Comparison of ENCODE assay signal across 10 cellular contexts in genomic region chr5:430214-430925, GRCh38. TPM values are rescaled to one million over a fixed set of nuclear protein-coding genes. Genes with fewer than 3 reads are reported as not detected.
DNase-seq lines count a peak whose midpoint lies in the region; TF ChIP-seq lines count a peak whose summit lies in the region.
"Had no signal": no experiment of that assay in that cellular context is flagged by ENCODE, and none has a peak within 500 bp of the region (broad histone marks: within the 10 kb centered on the region; RNA-seq: fewer than 3 reads in every experiment).

No MANE protein-coding gene starts in this region.

- no peak for TF ChIP-seq CTCF in nephron (IDR thresholded peaks at IDR 0.05; ENCODE audit: unreplicated experiment in 3 of 3)

- peak overlapping the region in 2 of 3 experiments; percentile 23 to 54 for H3K27ac Mint-ChIP-seq in nephron
- H3K27ac Mint-ChIP-seq: effector memory CD8-positive, alpha-beta T cell had no signal

- H3K4me3 ChIP-seq in ACC112 (ENCODE audit: low read depth, low read length) (no peak overlapping the region), GM23248 (no peak overlapping the region), adipocyte (ENCODE audit: low read length) (peak overlapping the region; percentile 42)

- no peak overlapping the region for H3K4me2 ChIP-seq in GM23248 (ENCODE audit: unreplicated experiment)

- peak overlapping the region in 1 of 3 experiments; percentile 5 for H3K4me3 Mint-ChIP-seq in nephron
- H3K4me3 Mint-ChIP-seq: effector memory CD8-positive, alpha-beta T cell had no signal

- H3K4me1 ChIP-seq in ACC112 (ENCODE audit: control insufficient read depth, insufficient read depth, low read length, unreplicated experiment) (peaks cover 14% of the 10 kb centered on the region), GM23248 (ENCODE audit: insufficient read depth) (peaks cover 7% of the 10 kb centered on the region; the same call in 1 of the 2 replicates), adipocyte (ENCODE audit: control insufficient read depth, insufficient read depth, low read length) (peaks cover 12% of the 10 kb centered on the region)

- 78 to 84% methylated on average over 25 of the region's 25 CpGs for WGBS in GM23248 (ENCODE audit: low coverage in 1 of 2, low lambda C conversion rate in 2 of 2, missing lambda C conversion rate in 2 of 2), 2 experiments

- H4K20me1 ChIP-seq in GM23248 (ENCODE audit: insufficient read depth) = no peaks in the 10 kb centered on the region

- in situ Hi-C loops in GM23248 (cut with MboI) = loop anchor here (10.0 kb wide), 1 partner anchor 116 kb away; no protein-coding TSS in a partner anchor

- peaks cover 6% of the 10 kb centered on the region; the same call in 1 of the 2 replicates for H3K36me3 ChIP-seq in ACC112 (ENCODE audit: insufficient read depth, low read length)
- H3K36me3 ChIP-seq in GM23248 (ENCODE audit: low read depth) = peaks cover 6% of the 10 kb centered on the region; the same call in 1 of the 2 replicates
- peaks cover 4% of the 10 kb centered on the region for H3K36me3 ChIP-seq in adipocyte (ENCODE audit: control insufficient read depth, insufficient read depth, low read length, severe bottlenecking)

- H2AFZ ChIP-seq in ACC112 (ENCODE audit: low read length, unreplicated experiment) (no peak overlapping the region), GM23248 (no peak overlapping the region)
- H2AFZ ChIP-seq: parathyroid adenoma had no signal

- H3K9ac ChIP-seq in GM23248 (peak overlapping the region; percentile 21; the same call in 1 of the 2 replicates), adipocyte (ENCODE audit: low read length) (peak overlapping the region; percentile 63)
- H3K9ac ChIP-seq: parathyroid adenoma had no signal

- H3K9me3 ChIP-seq in GM23248 (ENCODE audit: low read depth) = no peaks in the 10 kb centered on the region
- no peaks in the 10 kb centered on the region for H3K9me3 ChIP-seq in adipocyte (ENCODE audit: control insufficient read depth, low read length)

- H3K27me3 Mint-ChIP-seq in nephron (ENCODE audit: low read depth) = no peaks in the 10 kb centered on the region

- H3K9me3 Mint-ChIP-seq in nephron = no peaks in the 10 kb centered on the region

- H3K4me1 Mint-ChIP-seq in nephron = peaks cover 6% of the 10 kb centered on the region

- H3K79me2 ChIP-seq in ACC112 (ENCODE audit: control insufficient read depth, insufficient read depth, low read length, unreplicated experiment) = no peaks in the 10 kb centered on the region
- no peaks in the 10 kb centered on the region for H3K79me2 ChIP-seq in GM23248 (ENCODE audit: insufficient read depth)
- H3K79me2 ChIP-seq: parathyroid adenoma had no signal

- no peaks in the 10 kb centered on the region for H3F3A ChIP-seq in GM23248 (ENCODE audit: insufficient read depth)

- peaks cover 3% of the 10 kb centered on the region for H3K36me3 Mint-ChIP-seq in nephron (ENCODE audit: low read depth)

- DNase-seq in GM23248 (no peak), adipocyte (ENCODE audit: low read depth) (no peak), DMS 273 treated with DMSO at 0.1 percent for 48 hours (lab: John Stamatoyannopoulos, UW) (no peak), UCSD-AML1 (lab: John Stamatoyannopoulos, UW; ENCODE audit: unreplicated experiment) (no peak), NCI-H1417 (lab: John Stamatoyannopoulos, UW) (no peak), NCI-H345 (lab: John Stamatoyannopoulos, UW) (no peak)

- peak overlapping the region; percentile 37; the same call in 1 of the 2 replicates for H3K27ac ChIP-seq in ACC112 (ENCODE audit: low read depth, low read length)
- 0 out of 2 replicates have a peak overlapping the region, but pooled peaks have one; percentile 53 for H3K27ac ChIP-seq in GM23248
- H3K27ac ChIP-seq: parathyroid adenoma had no signal

- H3K27me3 ChIP-seq in ACC112 (ENCODE audit: insufficient read depth, low read length) = no peaks in the 10 kb centered on the region
- H3K27me3 ChIP-seq in GM23248 (replicated peaks; ENCODE audit: insufficient read depth) = no peaks in the 10 kb centered on the region
- no peaks in the 10 kb centered on the region for H3K27me3 ChIP-seq in adipocyte (replicated peaks; ENCODE audit: control insufficient read depth, insufficient read depth, low read length)

- H3K9me2 ChIP-seq in GM23248 (ENCODE audit: insufficient read depth) = no peaks in the 10 kb centered on the region

RNA-seq across cellular contexts. Expression of gene EXOC3, which starts 12.6 kb away (rescaled TPM):
- 32.4 and 39.9 TPM in 2 replicates for total RNA-seq in GM23248 (2014; rRNA removed; shearing (Covaris generic))
- polyA plus RNA-seq in GM23248 (2016; fragmentation: Nextera tagmentation; extraction: Ambion mirVana) = 40.9 and 43.0 TPM in 2 replicates
